ENCODE assay signal across 3 cellular contexts in the genomic region with DNA sequence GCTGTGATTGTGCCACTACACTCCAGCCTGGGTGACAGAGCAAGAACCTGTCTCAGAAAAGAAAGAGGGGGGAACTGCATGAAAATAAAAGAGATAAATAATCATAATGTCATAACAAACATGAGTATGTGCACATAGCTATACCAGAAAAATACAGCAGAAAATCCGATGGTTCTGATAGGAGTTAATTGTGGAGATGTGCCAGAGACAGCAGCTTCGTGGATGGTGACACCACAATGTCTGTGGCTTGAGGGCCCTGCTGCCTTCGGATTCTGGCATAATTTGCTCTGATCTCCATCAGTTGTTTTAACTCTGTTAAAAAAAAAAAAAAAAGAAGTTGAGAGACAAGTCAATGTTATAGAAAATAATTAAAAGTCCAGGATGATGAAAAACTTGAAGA.
"Had no signal": no experiment of that assay in that cellular context is flagged by ENCODE, and none has a peak within 500 bp of the region (broad histone marks: within the 10 kb centered on the region; RNA-seq: fewer than 3 reads in every experiment).

No MANE protein-coding gene starts in this region.

- ATAC-seq: GM12878 had no signal

- DNase-seq: GDM1, GF-D8 had no signal

- H3K4me3 ChIP-seq: GM12878 had no signal
